In genomic region chr6:107458687-107459282, GRCh38 we compare ENCODE assay signal across 8 cellular contexts.
DNase-seq lines count a peak whose midpoint lies in the region; FAIRE-seq and TF ChIP-seq lines count a peak whose summit lies in the region.

No MANE protein-coding gene starts in this region.

- POLR2A ChIA-PET in HEK293T (lab: Yijun Ruan, JAX): interaction anchor here (0.6 to 3.3 kb wide), 41 partner anchors 9 to 498 kb away, joined by 3 to 78 read pairs (median 3); partner anchors contain the start of genes BEND3 and SOBP

- no peaks in the 10 kb centered on the region for H3K27me3 ChIP-seq in muscle layer of duodenum (ENCODE audit: low read depth, low read length)

- H3K9me3 ChIP-seq in muscle layer of duodenum (ENCODE audit: control insufficient read depth in 1 of 2, low read length in 2 of 2): no peaks in the 10 kb centered on the region

- peak overlapping the region; percentile 77 to 99 for H3K4me3 ChIP-seq in muscle layer of duodenum (ENCODE audit: low read depth in 1 of 2, low read length in 2 of 2)

- H3K36me3 ChIP-seq in muscle layer of duodenum (ENCODE audit: control insufficient read depth in 1 of 2, insufficient read depth in 2 of 2, low read length in 2 of 2): no peaks in the 10 kb centered on the region

- FAIRE-seq in urothelium cell line (lab: Jason Lieb, UNC): no peak

- DNase-seq in activated T-cell treated with anti-CD3 and anti-CD28 coated beads for 1 hour (ENCODE audit: low read depth) (peak; percentile 9), HEK293T (ENCODE audit: extremely low spot score) (peak; percentile 38), NAMALWA (ENCODE audit: low spot score) (peak; percentile 71), epithelial cell of prostate (ENCODE audit: low read depth, low spot score) (no peak), urothelium cell line (ENCODE audit: low spot score) (peak; percentile 26)
- no peak for DNase-seq in activated T-cell treated with anti-CD3 and anti-CD28 coated beads, Interleukin-2, amount 50 U/mL, for 1 hour
- peak; percentile 8 for DNase-seq in activated CD4-positive, alpha-beta T cell treated with anti-CD3 and anti-CD28 coated beads for 1 hour

- peaks cover 0 to 15% of the 10 kb centered on the region in 2 donors for H3K4me1 ChIP-seq in muscle layer of duodenum (ENCODE audit: control insufficient read depth in 1 of 2, insufficient read depth in 2 of 2, low read length in 2 of 2)

- H3K27ac ChIP-seq in epithelial cell of prostate (peak overlapping the region; percentile 58), muscle layer of duodenum (ENCODE audit: low read length) (peak overlapping the region; percentile 89)

- CTCF ChIA-PET in HEK293T (lab: Yijun Ruan, JAX): interaction anchor here (0.6 to 2.2 kb wide), 9 partner anchors 14 to 345 kb away, joined by 3 to 7 read pairs (median 4); partner anchors contain the start of gene SOBP

TF ChIP-seq in HEK293T, 16 proteins besides CTCF, POLR2A, EP300 and RAD21:
- TF ChIP-seq FOXM1 (IDR thresholded peaks at IDR 0.05; ENCODE audit: borderline replicate concordance) (no peak), L3MBTL2 (conservative IDR thresholded peaks at IDR 0.05) (peak; percentile 33; the same call in 1 of the 2 replicates), HDGF (IDR thresholded peaks at IDR 0.05; ENCODE audit: borderline replicate concordance) (no peak), ZNF384 (IDR thresholded peaks at IDR 0.05) (0 out of 2 replicates have a peak, but pooled peaks have one; percentile 5), BHLHE40 (IDR thresholded peaks at IDR 0.05; ENCODE audit: borderline replicate concordance) (no peak), NFRKB (IDR thresholded peaks at IDR 0.05) (no peak)

Comparison
In these comparisons a context has a peak if more than half of its experiments do, and no peak if none do; other contexts are left out.
1. DNase-seq: peak in activated T-cell treated with anti-CD3 and anti-CD28 coated beads for 1 hour (single experiment), HEK293T (single experiment), NAMALWA (single experiment), activated CD4-positive, alpha-beta T cell treated with anti-CD3 and anti-CD28 coated beads for 1 hour (single experiment) and urothelium cell line (single experiment); none in activated T-cell treated with anti-CD3 and anti-CD28 coated beads, Interleukin-2, amount 50 U/mL, for 1 hour (single experiment) and epithelial cell of prostate (single experiment).